Comparison of ENCODE assay signal across 1 cellular context in genomic region chr15:45448516-45448915, GRCh38.
TF ChIP-seq lines count a peak whose summit lies in the region.

No MANE protein-coding gene starts in this region.

TF ChIP-seq in IMR-90, 13 proteins besides CTCF, POLR2A, EP300 and RAD21 (continued from another document):
- no peak for TF ChIP-seq ELK1 (IDR thresholded peaks at IDR 0.05; ENCODE audit: borderline replicate concordance, low read depth, low read length)
- no peak for TF ChIP-seq RFX5 (IDR thresholded peaks at IDR 0.05; ENCODE audit: low read depth, low read length)
- no peak for TF ChIP-seq MXI1 (IDR thresholded peaks at IDR 0.05; ENCODE audit: borderline replicate concordance, low read depth, low read length)
